In the genomic region with DNA sequence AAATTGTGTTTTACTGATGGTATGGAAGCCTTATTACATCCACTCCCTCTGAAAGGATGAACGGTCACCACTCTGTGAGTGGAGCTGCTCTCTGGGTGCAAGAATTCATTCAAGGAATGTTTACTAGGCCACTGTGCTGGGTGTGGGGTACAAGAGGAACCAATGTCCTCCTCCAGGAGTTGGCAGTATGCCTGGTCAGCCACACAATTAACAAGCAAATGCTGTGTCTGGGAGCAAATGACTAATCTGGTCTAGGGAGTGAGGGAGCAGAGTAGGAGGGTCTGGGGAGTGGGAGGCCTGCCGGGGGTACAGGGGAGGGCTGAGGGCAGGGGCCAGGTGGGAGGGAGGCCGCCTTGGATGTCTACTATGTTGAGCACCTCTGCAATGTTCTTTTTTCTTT, we compare ENCODE assay signal across 9 cellular contexts. TPM values are rescaled to one million over a fixed set of nuclear protein-coding genes. Genes with fewer than 3 reads are reported as not detected.
DNase-seq lines count a peak whose midpoint lies in the region; ATAC-seq and TF ChIP-seq lines count a peak whose summit lies in the region.
"Had no signal": no experiment of that assay in that cellular context is flagged by ENCODE, and none has a peak within 500 bp of the region (broad histone marks: within the 10 kb centered on the region; RNA-seq: fewer than 3 reads in every experiment).

No MANE protein-coding gene starts in this region.

- H3K9ac ChIP-seq in PC-3 (ENCODE audit: low read length), result no peak overlapping the region

- H3K9me3 ChIP-seq in PC-3 (ENCODE audit: low read length) (no peaks in the 10 kb centered on the region), neutrophil (no peaks in the 10 kb centered on the region), esophagus squamous epithelium (no peaks in the 10 kb centered on the region)

- 0 to 71% methylated on average over 1 to 3 of the region's 3 CpGs for WGBS in esophagus squamous epithelium, 2 donors

- DNase-seq in COR-L47 (lab: John Stamatoyannopoulos, UW) (peak; percentile 27), PC-3 (peak; percentile 72), epithelial cell of prostate (ENCODE audit: low read depth, low spot score) (peak; percentile 60), esophagus squamous epithelium (lab: John Stamatoyannopoulos, UW) (no peak), NCI-H1694 (lab: John Stamatoyannopoulos, UW) (no peak), NCI-H2081 treated with DMSO at 0.1 percent for 48 hours (lab: John Stamatoyannopoulos, UW) (no peak)
- DNase-seq: NK-92 treated with Interleukin-12 subunit alpha and Interleukin-12 subunit beta, amount 100 ng/mL, for 24 hours had no signal

- H2AFZ ChIP-seq in PC-3 (ENCODE audit: low read length), result no peak overlapping the region

- TF ChIP-seq CTCF in PC-3 (conservative IDR thresholded peaks at IDR 0.05; ENCODE audit: low read depth, low read length), result no peak
- no peak for TF ChIP-seq CTCF in neutrophil (IDR thresholded peaks at IDR 0.05)
- no peak for TF ChIP-seq CTCF in esophagus squamous epithelium (IDR thresholded peaks at IDR 0.05)

- H3K4me1 ChIP-seq in PC-3 (ENCODE audit: insufficient read depth, low read length) (peaks cover 28% of the 10 kb centered on the region), neutrophil (ENCODE audit: control insufficient read depth in 1 of 2, insufficient read depth in 1 of 2, low read depth in 1 of 2, low read length in 1 of 2) (peaks cover 29 to 52% of the 10 kb centered on the region in 2 experiments), esophagus squamous epithelium (peaks cover 0 to 15% (median 3%) of the 10 kb centered on the region in 3 donors)

- TF ChIP-seq POLR2A in esophagus squamous epithelium (IDR thresholded peaks at IDR 0.05), result no peak

- H3K36me3 ChIP-seq in PC-3 (ENCODE audit: low read depth, low read length) (no peaks in the 10 kb centered on the region), neutrophil (peaks cover 4% of the 10 kb centered on the region), esophagus squamous epithelium (peaks cover 0 to 5% (median 0%) of the 10 kb centered on the region in 3 donors)

- no TSS peak for BruUV-seq in PC-3 (replicated peaks; lab: Mats Ljungman, UMichigan)

- no peaks in the 10 kb centered on the region for H3K79me2 ChIP-seq in PC-3 (ENCODE audit: low read length)

- no peaks in the 10 kb centered on the region for H3K9me2 ChIP-seq in PC-3 (replicated peaks; ENCODE audit: low read length)

- no peak overlapping the region for H3K27ac ChIP-seq in PC-3 (ENCODE audit: low read length)
- no peak overlapping the region for H3K27ac ChIP-seq in epithelial cell of prostate
- H3K27ac ChIP-seq in neutrophil, result peak overlapping the region; percentile 50
- H3K27ac ChIP-seq in esophagus squamous epithelium, result no peak overlapping the region

- POLR2A ChIA-PET in PC-3 (lab: Charles Lee; ENCODE audit: unreplicated experiment), result no interaction called here

- CTCF ChIA-PET in PC-3 (lab: Charles Lee), result interaction anchor here (1.3 kb wide), 1 partner anchor 69 kb away, joined by 4 read pairs; no protein-coding TSS in a partner anchor

- ATAC-seq in PC-3 (peak; percentile 63), HG03342 (IDR thresholded peaks at IDR 0.05; ENCODE audit: unreplicated experiment) (no peak)

- H3K4me2 ChIP-seq in PC-3 (ENCODE audit: low read length), result no peak overlapping the region

- H3K27me3 ChIP-seq in PC-3 (ENCODE audit: low read length), result no peaks in the 10 kb centered on the region
- H3K27me3 ChIP-seq in neutrophil, result no peaks in the 10 kb centered on the region
- H3K27me3 ChIP-seq in esophagus squamous epithelium, result no peaks in the 10 kb centered on the region

- H3K4me3 ChIP-seq in PC-3 (ENCODE audit: low read length), result no peak overlapping the region
- no peak overlapping the region for H3K4me3 ChIP-seq in neutrophil (ENCODE audit: low read depth in 1 of 2, low read length in 1 of 2)
- no peak overlapping the region for H3K4me3 ChIP-seq in esophagus squamous epithelium

- no peaks in the 10 kb centered on the region for H3F3A ChIP-seq in PC-3 (ENCODE audit: low read length, unreplicated experiment)

- H4K20me1 ChIP-seq in PC-3 (ENCODE audit: low read length), result no peaks in the 10 kb centered on the region

- intact Hi-C loops in PC-3 (cut with micrococcal nuclease), result loop anchor here (5.0 kb wide), 2 partner anchors 148 to 198 kb away; partner anchors contain the start of gene ATP8B2
- intact Hi-C loops in esophagus squamous epithelium (cut with DNase I), result loop anchor here (10.0 kb wide), 1 partner anchor 70 kb away; the partner anchor contains the start of gene IL6R

RNA-seq across cellular contexts. Expression of gene TDRD10, which starts 27.2 kb away (rescaled TPM):
- total RNA-seq in PC-3 (2014; rRNA removed), result not detected in 2 replicates
- total RNA-seq in esophagus squamous epithelium, result 1 to 10 TPM in 1 of 4 donors, under 1 TPM in 1, not detected in 2; 0.26 to 2.7 TPM

RNA-seq across cellular contexts. Expression of gene SHE, which starts 27.4 kb away (rescaled TPM):
- total RNA-seq in PC-3 (2014; rRNA removed) (not detected in 2 replicates), esophagus squamous epithelium (10 to 100 TPM in 1 of 4 donors, 1 to 10 TPM in 1, under 1 TPM in 2; 0.19 to 13.4 (median 4.1) TPM)

Comparison
In these comparisons a context has a peak if more than half of its experiments do, and no peak if none do; other contexts are left out.
1. DNase-seq: peak in COR-L47 (single experiment), PC-3 (single experiment) and epithelial cell of prostate (single experiment); none in esophagus squamous epithelium (single experiment), NCI-H1694 (single experiment) and NCI-H2081 treated with DMSO at 0.1 percent for 48 hours (single experiment).